20 cellular contexts compared by ENCODE assay signal in the genomic region with DNA sequence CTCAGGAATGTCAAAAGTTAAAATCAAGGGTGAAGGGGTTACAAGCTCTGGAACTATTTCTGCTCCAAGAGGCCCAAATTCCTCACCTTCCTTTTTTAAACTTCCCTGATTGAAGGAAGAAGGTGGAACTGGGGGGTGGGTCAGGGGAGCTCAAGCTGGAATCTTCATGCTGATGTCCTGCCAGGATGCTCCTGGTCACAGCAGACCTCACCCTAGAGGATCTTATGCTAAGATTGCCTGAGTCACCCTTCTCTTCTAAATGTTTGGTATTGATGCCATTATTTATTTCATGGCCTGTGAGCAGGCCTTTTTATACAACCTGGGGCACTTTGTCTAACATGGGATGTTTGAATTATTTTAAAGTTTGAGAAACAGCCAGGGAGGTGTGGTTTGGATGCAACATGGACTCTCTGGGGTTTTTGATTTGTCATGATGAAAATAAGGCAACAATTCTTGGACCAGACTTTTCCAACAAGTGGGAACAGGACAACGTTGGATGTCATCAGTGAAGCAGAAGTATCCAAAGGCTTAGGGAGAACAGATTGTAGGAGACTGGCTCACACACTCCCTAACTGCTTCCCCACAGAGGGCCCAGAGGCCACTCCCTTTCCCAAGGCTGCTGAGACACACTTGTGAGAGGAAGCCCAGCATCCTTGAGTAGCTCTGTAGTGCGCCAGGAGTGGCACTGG.
"Had no signal": no experiment of that assay in that cellular context is flagged by ENCODE, and none has a peak within 500 bp of the region (broad histone marks: within the 10 kb centered on the region; RNA-seq: fewer than 3 reads in every experiment).

No MANE protein-coding gene starts in this region.

- H2AFZ ChIP-seq: neural progenitor cell had no signal

- H3K4me2 ChIP-seq: neural progenitor cell had no signal

- FAIRE-seq: kidney had no signal

- H3K9me3 ChIP-seq: heart right ventricle, spleen, upper lobe of left lung had no signal

- H3K4me3 ChIP-seq: coronary artery, heart right ventricle, lung, neural progenitor cell, spleen, upper lobe of left lung had no signal

- DNase-seq: activated CD4-positive, alpha-beta memory T cell treated with anti-CD3 and anti-CD28 coated beads, Interleukin-2, amount 10 ng/mL, durations not matched to agents 7 days and 5 days; activated CD4-positive, alpha-beta T cell treated with anti-CD3 and anti-CD28 coated beads, Interleukin-2, amount 10 ng/mL, durations not matched to agents 24 days and 14 days; activated effector memory CD4-positive, alpha-beta T cell treated with Interleukin-2 at 50 U/mL for 16 hours; activated naive CD4-positive, alpha-beta T cell treated with anti-CD3 and anti-CD28 coated beads for 36 hours; activated naive CD8-positive, alpha-beta T cell treated with anti-CD3 and anti-CD28 coated beads, Interleukin-2, amount 10 ng/mL, durations not matched to agents 7 days and 5 days; activated T-cell treated with anti-CD3 and anti-CD28 coated beads, Interleukin-2, amount 50 U/mL, for 72 hours; amniotic stem cell; cerebellar nuclear complex; heart right ventricle; kidney; naive thymus-derived CD8-positive, alpha-beta T cell; spleen; stimulated activated CD4-positive, alpha-beta T cell treated with anti-CD3 and anti-CD28 coated beads, Interleukin-4, amount 100 ng/mL, for 1 hour; stimulated activated naive CD4-positive, alpha-beta T cell treated with Interleukin-2 at 50 U/mL for 16 hours; upper lobe of left lung had no signal

- H3K27me3 ChIP-seq: neural progenitor cell, upper lobe of left lung had no signal

- H3K4me1 ChIP-seq: heart right ventricle, upper lobe of left lung had no signal

- H3K27ac ChIP-seq: coronary artery, heart right ventricle, neural progenitor cell, spleen, upper lobe of left lung, VCaP had no signal

- H3K9ac ChIP-seq: neural progenitor cell had no signal

- H3K36me3 ChIP-seq: heart right ventricle, neural progenitor cell, spleen, upper lobe of left lung had no signal

- ATAC-seq: activated T-cell treated with anti-CD3 and anti-CD28 coated beads, Interleukin-2, amount 50 U/mL, for 72 hours; heart right ventricle; left lobe of liver; naive thymus-derived CD8-positive, alpha-beta T cell had no signal
